In the genomic region with DNA sequence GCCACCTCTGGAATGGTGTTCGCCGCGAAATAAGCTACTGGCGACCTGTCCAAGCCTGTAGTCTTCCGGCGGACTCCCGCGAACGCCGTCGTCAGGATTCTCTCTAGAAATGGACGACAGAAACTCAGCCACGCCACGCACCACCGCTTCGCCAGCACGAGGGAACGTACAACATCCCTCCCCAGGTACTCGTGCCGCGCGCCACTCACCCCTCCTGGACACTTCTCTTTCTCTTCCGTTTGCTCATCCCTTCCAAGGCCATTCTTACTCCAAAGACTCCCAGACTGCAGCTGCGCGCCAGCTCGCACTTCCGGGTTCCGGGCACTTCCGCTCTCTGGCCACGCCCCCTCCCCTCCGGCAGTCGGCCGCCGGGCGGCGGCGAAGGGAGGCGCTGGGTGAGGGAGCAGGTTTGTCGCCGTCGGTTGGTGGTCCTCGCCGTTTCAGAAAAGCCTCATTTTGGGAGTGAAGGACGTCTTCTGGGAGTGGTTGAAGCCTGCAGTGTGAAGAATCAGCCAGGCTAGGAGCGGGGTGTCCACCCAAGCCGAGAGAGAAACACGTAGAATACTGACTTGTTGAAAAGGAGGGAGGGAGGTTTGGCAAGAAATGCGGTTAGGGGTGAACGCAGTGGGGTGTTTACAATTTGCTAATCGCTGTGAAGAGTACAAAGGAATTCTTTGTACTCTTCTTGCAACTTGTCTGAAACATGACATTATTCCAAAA, we compare ENCODE assay signal across 8 cellular contexts. TPM values are rescaled to one million over a fixed set of nuclear protein-coding genes. Genes with fewer than 3 reads are reported as not detected.
DNase-seq lines count a peak whose midpoint lies in the region; ATAC-seq and TF ChIP-seq lines count a peak whose summit lies in the region.

A gene with protein sequence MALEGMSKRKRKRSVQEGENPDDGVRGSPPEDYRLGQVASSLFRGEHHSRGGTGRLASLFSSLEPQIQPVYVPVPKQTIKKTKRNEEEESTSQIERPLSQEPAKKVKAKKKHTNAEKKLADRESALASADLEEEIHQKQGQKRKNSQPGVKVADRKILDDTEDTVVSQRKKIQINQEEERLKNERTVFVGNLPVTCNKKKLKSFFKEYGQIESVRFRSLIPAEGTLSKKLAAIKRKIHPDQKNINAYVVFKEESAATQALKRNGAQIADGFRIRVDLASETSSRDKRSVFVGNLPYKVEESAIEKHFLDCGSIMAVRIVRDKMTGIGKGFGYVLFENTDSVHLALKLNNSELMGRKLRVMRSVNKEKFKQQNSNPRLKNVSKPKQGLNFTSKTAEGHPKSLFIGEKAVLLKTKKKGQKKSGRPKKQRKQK (minus strand): TSS at position 286 of the 720 bp plus-strand sequence. CDS start 24 bp downstream, at position 262.

- ATAC-seq in GM18502 (IDR thresholded peaks at IDR 0.05; ENCODE audit: poor library complexity, unreplicated experiment) (peak; percentile 95), HG02943 (IDR thresholded peaks at IDR 0.05; ENCODE audit: low read depth, unreplicated experiment) (peak; percentile 93), psoas muscle (peak; percentile 97 to 99 (median 98))

- H3K36me3 ChIP-seq in right atrium auricular region (peaks cover 11% of the 10 kb centered on the region), psoas muscle (ENCODE audit: insufficient read depth in 1 of 2, low read depth in 1 of 2) (peaks cover 9 to 37% of the 10 kb centered on the region in 2 donors), urinary bladder (ENCODE audit: insufficient read depth) (peaks cover 2% of the 10 kb centered on the region)

- intact Hi-C loops in T-helper 2 cell treated with Interferon-gamma antibody and Interleukin-4, amounts not matched to agents 100 ng/mL and 5 ng/mL, for 36 hours (cut with micrococcal nuclease): loop anchor here (1.0 to 5.0 kb wide), 7 partner anchors 33 to 550 kb away; a partner anchor contains a TSS
- intact Hi-C loops in psoas muscle (cut with DNase I): loop anchor here in 1 of 2 donors (2.0 to 5.0 kb wide), 2 partner anchors 34 to 56 kb away; a partner anchor contains a TSS

- WGBS in psoas muscle, 3 donors: 0 to 1% (median 1%) methylated on average over 50 of the region's 50 CpGs
- under 1% methylated on average over 50 of the region's 50 CpGs for WGBS in urinary bladder

- TF ChIP-seq CTCF in right atrium auricular region (IDR thresholded peaks at IDR 0.05) (peak in 1 of 2 donors; percentile 44), psoas muscle (IDR thresholded peaks at IDR 0.05) (peak; percentile 14)

- H3K9me3 ChIP-seq in right atrium auricular region (no peaks in the 10 kb centered on the region), psoas muscle (no peaks in the 10 kb centered on the region)

- H3K27me3 ChIP-seq in right atrium auricular region: no peaks in the 10 kb centered on the region
- H3K27me3 ChIP-seq in psoas muscle (ENCODE audit: insufficient read depth in 3 of 3, low read length in 2 of 3): no peaks in the 10 kb centered on the region

- peak within 1 kb of the TSS; percentile 89 for H3K27ac ChIP-seq in angular gyrus (ENCODE audit: low read depth, low read length)
- H3K27ac ChIP-seq in right atrium auricular region: peak within 1 kb of the TSS; percentile 87 to 89
- peak within 1 kb of the TSS; percentile 90 for H3K27ac ChIP-seq in psoas muscle
- H3K27ac ChIP-seq in urinary bladder (ENCODE audit: low read depth): peak within 1 kb of the TSS; percentile 96

- DNase-seq in NCI-H187 treated with DMSO at 0.1 percent for 48 hours (lab: John Stamatoyannopoulos, UW): peak; percentile 22
- peak; percentile 89 for DNase-seq in right atrium auricular region (ENCODE audit: low spot score)
- DNase-seq in psoas muscle: peak; percentile 91 to 96

- peaks cover 0 to 15% of the 10 kb centered on the region in 2 donors for H3K4me1 ChIP-seq in right atrium auricular region
- H3K4me1 ChIP-seq in psoas muscle: peaks cover 7% of the 10 kb centered on the region
- no peaks in the 10 kb centered on the region for H3K4me1 ChIP-seq in urinary bladder (ENCODE audit: insufficient read depth)

- H3K4me3 ChIP-seq in right atrium auricular region: peak within 1 kb of the TSS; percentile 62 to 72
- H3K4me3 ChIP-seq in psoas muscle: peak within 1 kb of the TSS; percentile 82
- peak within 1 kb of the TSS; percentile 66 for H3K4me3 ChIP-seq in urinary bladder (ENCODE audit: low read depth, low read length)

RNA-seq across cellular contexts. Expression of the gene that starts here (rescaled TPM):
- 101 and 102 TPM in 2 replicates for total RNA-seq in T-helper 2 cell treated with Interferon-gamma antibody and Interleukin-4, amounts not matched to agents 100 ng/mL and 5 ng/mL, for 36 hours
- total RNA-seq in right atrium auricular region: 10 to 100 TPM; 33.5 to 43.7 TPM
- total RNA-seq in psoas muscle: 10 to 100 TPM; 36.8 to 76.3 (median 56.3) TPM
- polyA plus RNA-seq in psoas muscle: 100 to 1,000 TPM in 2 of 3 donors, 10 to 100 TPM in 1; 80.3 to 144 (median 136) TPM
- total RNA-seq in urinary bladder: 53.8 TPM
- 60.3 TPM for polyA plus RNA-seq in urinary bladder

Comparison
In these comparisons a context has a peak if more than half of its experiments do, and no peak if none do; other contexts are left out.
1. Peak in every context shown above with its lines: DNase-seq, ATAC-seq, H3K4me3 ChIP-seq and H3K27ac ChIP-seq.
2. DNase-seq: peak in every context shown above with its lines; median percentile 94 in psoas muscle; 89 in right atrium auricular region; 22 in NCI-H187 treated with DMSO at 0.1 percent for 48 hours.